ENCODE assay signal across 12 cellular contexts in genomic region chr2:3127279-3127690, GRCh38.
A peak's percentile ranks its signal among the peaks of the same experiment; 100 is the strongest.
DNase-seq lines count a peak whose midpoint lies in the region; ATAC-seq and TF ChIP-seq lines count a peak whose summit lies in the region.
"Had no signal": no experiment of that assay in that cellular context is flagged by ENCODE, and none has a peak within 500 bp of the region (broad histone marks: within the 10 kb centered on the region; RNA-seq: fewer than 3 reads in every experiment).

No MANE protein-coding gene starts in this region.

- DNase-seq in activated CD4-positive, CD25-positive, alpha-beta regulatory T cell (lab: John Stamatoyannopoulos, UW), result no peak
- DNase-seq in GM23248, result no peak
- no peak for DNase-seq in mesothelial cell of epicardium (ENCODE audit: low spot score in 2 of 2, unreplicated experiment in 2 of 2)
- no peak for DNase-seq in Kasumi-1 (lab: John Stamatoyannopoulos, UW)
- DNase-seq in GM23338 (ENCODE audit: low spot score), result no peak

- H3K9me2 ChIP-seq in GM23248 (ENCODE audit: insufficient read depth), result no peaks in the 10 kb centered on the region
- H3K9me2 ChIP-seq in GM23338 (ENCODE audit: insufficient read depth), result no peaks in the 10 kb centered on the region

- H3K27ac Mint-ChIP-seq in mesothelial cell of epicardium (peak overlapping the region; percentile 34), GM23338 (no peak overlapping the region)
- H3K27ac Mint-ChIP-seq: WTC11 had no signal

- H3F3A ChIP-seq in GM23248 (ENCODE audit: insufficient read depth), result no peaks in the 10 kb centered on the region
- no peaks in the 10 kb centered on the region for H3F3A ChIP-seq in GM23338 (replicated peaks; ENCODE audit: low read depth)

- H3K79me2 ChIP-seq in GM23248 (ENCODE audit: insufficient read depth), result no peaks in the 10 kb centered on the region
- H3K79me2 ChIP-seq in GM23338 (replicated peaks; ENCODE audit: insufficient read depth), result no peaks in the 10 kb centered on the region

- H4K20me1 ChIP-seq in GM23248 (ENCODE audit: insufficient read depth) (no peaks in the 10 kb centered on the region), GM23338 (replicated peaks; ENCODE audit: insufficient read depth) (no peaks in the 10 kb centered on the region)

- H3K36me3 Mint-ChIP-seq in mesothelial cell of epicardium (no peaks in the 10 kb centered on the region), GM23338 (ENCODE audit: low read depth) (no peaks in the 10 kb centered on the region)
- H3K36me3 Mint-ChIP-seq: WTC11 had no signal

- no peak overlapping the region for H3K4me3 ChIP-seq in GM23248
- H3K4me3 ChIP-seq in GM23338, result no peak overlapping the region
- H3K4me3 ChIP-seq: A549, ascending aorta, upper lobe of right lung had no signal

- H3K27me3 Mint-ChIP-seq in mesothelial cell of epicardium (ENCODE audit: low read depth) (no peaks in the 10 kb centered on the region), GM23338 (ENCODE audit: insufficient read depth, low read depth, poor library complexity) (peaks cover 2% of the 10 kb centered on the region)

- ATAC-seq in activated CD4-positive, CD25-positive, alpha-beta regulatory T cell treated with anti-CD3 and anti-CD28 coated beads, Interleukin-2, amount 50 U/mL, for 24 hours, result peak; percentile 3 to 26
- ATAC-seq in GM23338 (no peak), GM18867 (IDR thresholded peaks at IDR 0.05; ENCODE audit: unreplicated experiment) (no peak)
- ATAC-seq: upper lobe of right lung, WTC11 had no signal

- in situ Hi-C loops in GM23248 (cut with MboI), result no loop called here

- H3K4me3 Mint-ChIP-seq in mesothelial cell of epicardium, result no peak overlapping the region
- H3K4me3 Mint-ChIP-seq in GM23338, result no peak overlapping the region
- H3K4me3 Mint-ChIP-seq: WTC11 had no signal

- H3K4me1 Mint-ChIP-seq in mesothelial cell of epicardium, result peaks cover 19% of the 10 kb centered on the region
- H3K4me1 Mint-ChIP-seq in GM23338, result peaks cover 12% of the 10 kb centered on the region

- no peak overlapping the region for H3K4me2 ChIP-seq in GM23248 (ENCODE audit: unreplicated experiment)
- H3K4me2 ChIP-seq in GM23338, result no peak overlapping the region
- H3K4me2 ChIP-seq: A549 had no signal

- H3K27ac ChIP-seq in GM23248 (no peak overlapping the region), GM23338 (ENCODE audit: low read depth) (no peak overlapping the region)
- H3K27ac ChIP-seq: A549, ascending aorta, upper lobe of right lung had no signal

- H3K36me3 ChIP-seq in GM23248 (ENCODE audit: low read depth) (no peaks in the 10 kb centered on the region), GM23338 (ENCODE audit: insufficient read depth) (no peaks in the 10 kb centered on the region)
- H3K36me3 ChIP-seq: ascending aorta, upper lobe of right lung had no signal

- H3K27me3 ChIP-seq in GM23248 (replicated peaks; ENCODE audit: insufficient read depth) (no peaks in the 10 kb centered on the region; the same call in 1 of the 2 replicates), GM23338 (ENCODE audit: insufficient read depth) (no peaks in the 10 kb centered on the region)
- H3K27me3 ChIP-seq: ascending aorta, upper lobe of right lung had no signal

- 21 to 28% methylated on average over 15 of the region's 15 CpGs for WGBS in GM23248 (ENCODE audit: low coverage in 1 of 2, low lambda C conversion rate in 2 of 2, missing lambda C conversion rate in 2 of 2), 2 experiments

- no peak overlapping the region for H3K9ac ChIP-seq in GM23248

- H2AFZ ChIP-seq in GM23248 (peak overlapping the region; percentile 62), GM23338 (no peak overlapping the region)

- H3K9me3 Mint-ChIP-seq in mesothelial cell of epicardium (no peaks in the 10 kb centered on the region), GM23338 (no peaks in the 10 kb centered on the region; the same call in 2 of the 3 replicates)
- H3K9me3 Mint-ChIP-seq: WTC11 had no signal

- H3K4me1 ChIP-seq in GM23248 (ENCODE audit: insufficient read depth) (no peaks in the 10 kb centered on the region), GM23338 (ENCODE audit: insufficient read depth) (no peaks in the 10 kb centered on the region; the same call in 1 of the 2 replicates)
- H3K4me1 ChIP-seq: A549, ascending aorta, upper lobe of right lung had no signal

- H3K9me3 ChIP-seq in GM23248 (ENCODE audit: low read depth), result no peaks in the 10 kb centered on the region
- H3K9me3 ChIP-seq: A549, ascending aorta, upper lobe of right lung had no signal

- TF ChIP-seq CTCF in mesothelial cell of epicardium (IDR thresholded peaks at IDR 0.05; ENCODE audit: unreplicated experiment), result no peak
- TF ChIP-seq CTCF in GM23338 (conservative IDR thresholded peaks at IDR 0.05; ENCODE audit: low read depth in 2 of 2), result no peak

TF ChIP-seq in PFSK-1, 5 proteins besides CTCF, POLR2A, EP300 and RAD21:
- no peak for TF ChIP-seq POLR2AphosphoS5 (IDR thresholded peaks at IDR 0.05; ENCODE audit: low read depth, low read length)
- TF ChIP-seq SIN3A (IDR thresholded peaks at IDR 0.05; ENCODE audit: borderline replicate concordance, insufficient read depth, low read length), result peak; percentile 52; the same call in 1 of the 2 replicates
- no peak for TF ChIP-seq FOXP2 (optimal IDR thresholded peaks at IDR 0.05; ENCODE audit: borderline replicate concordance, extremely low read depth, extremely low read length, insufficient read depth)
- TF ChIP-seq TAF1 (IDR thresholded peaks at IDR 0.05; ENCODE audit: borderline replicate concordance, insufficient read depth, low read length), result no peak
- TF ChIP-seq, protein P1, sequence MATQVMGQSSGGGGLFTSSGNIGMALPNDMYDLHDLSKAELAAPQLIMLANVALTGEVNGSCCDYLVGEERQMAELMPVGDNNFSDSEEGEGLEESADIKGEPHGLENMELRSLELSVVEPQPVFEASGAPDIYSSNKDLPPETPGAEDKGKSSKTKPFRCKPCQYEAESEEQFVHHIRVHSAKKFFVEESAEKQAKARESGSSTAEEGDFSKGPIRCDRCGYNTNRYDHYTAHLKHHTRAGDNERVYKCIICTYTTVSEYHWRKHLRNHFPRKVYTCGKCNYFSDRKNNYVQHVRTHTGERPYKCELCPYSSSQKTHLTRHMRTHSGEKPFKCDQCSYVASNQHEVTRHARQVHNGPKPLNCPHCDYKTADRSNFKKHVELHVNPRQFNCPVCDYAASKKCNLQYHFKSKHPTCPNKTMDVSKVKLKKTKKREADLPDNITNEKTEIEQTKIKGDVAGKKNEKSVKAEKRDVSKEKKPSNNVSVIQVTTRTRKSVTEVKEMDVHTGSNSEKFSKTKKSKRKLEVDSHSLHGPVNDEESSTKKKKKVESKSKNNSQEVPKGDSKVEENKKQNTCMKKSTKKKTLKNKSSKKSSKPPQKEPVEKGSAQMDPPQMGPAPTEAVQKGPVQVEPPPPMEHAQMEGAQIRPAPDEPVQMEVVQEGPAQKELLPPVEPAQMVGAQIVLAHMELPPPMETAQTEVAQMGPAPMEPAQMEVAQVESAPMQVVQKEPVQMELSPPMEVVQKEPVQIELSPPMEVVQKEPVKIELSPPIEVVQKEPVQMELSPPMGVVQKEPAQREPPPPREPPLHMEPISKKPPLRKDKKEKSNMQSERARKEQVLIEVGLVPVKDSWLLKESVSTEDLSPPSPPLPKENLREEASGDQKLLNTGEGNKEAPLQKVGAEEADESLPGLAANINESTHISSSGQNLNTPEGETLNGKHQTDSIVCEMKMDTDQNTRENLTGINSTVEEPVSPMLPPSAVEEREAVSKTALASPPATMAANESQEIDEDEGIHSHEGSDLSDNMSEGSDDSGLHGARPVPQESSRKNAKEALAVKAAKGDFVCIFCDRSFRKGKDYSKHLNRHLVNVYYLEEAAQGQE (IDR thresholded peaks at IDR 0.05; ENCODE audit: insufficient read depth in 1 of 2, low read depth in 2 of 2, low read length in 2 of 2), result no peak

TF ChIP-seq in GM23338, 12 proteins besides CTCF, POLR2A, EP300 and RAD21 (continues in another document):
- TF ChIP-seq, protein P1 (IDR thresholded peaks at IDR 0.05; ENCODE audit: unreplicated experiment), result no peak
- TF ChIP-seq ZNF114 (CRISPR knock-in tag; IDR thresholded peaks at IDR 0.05) (no peak), ZNF331 (CRISPR knock-in tag; IDR thresholded peaks at IDR 0.05; ENCODE audit: low read depth) (no peak), JUNB (IDR thresholded peaks at IDR 0.05; ENCODE audit: unreplicated experiment) (no peak), POLR2AphosphoS5 (IDR thresholded peaks at IDR 0.05; ENCODE audit: low read depth) (no peak), STAT1 (IDR thresholded peaks at IDR 0.05; ENCODE audit: unreplicated experiment) (no peak)

Comparison
In these comparisons a context has a peak if more than half of its experiments do, and no peak if none do; other contexts are left out.
1. ATAC-seq: peak in activated CD4-positive, CD25-positive, alpha-beta regulatory T cell treated with anti-CD3 and anti-CD28 coated beads, Interleukin-2, amount 50 U/mL, for 24 hours (2 of 2); none in GM23338 (single experiment) and GM18867 (single experiment).